In the genomic region with DNA sequence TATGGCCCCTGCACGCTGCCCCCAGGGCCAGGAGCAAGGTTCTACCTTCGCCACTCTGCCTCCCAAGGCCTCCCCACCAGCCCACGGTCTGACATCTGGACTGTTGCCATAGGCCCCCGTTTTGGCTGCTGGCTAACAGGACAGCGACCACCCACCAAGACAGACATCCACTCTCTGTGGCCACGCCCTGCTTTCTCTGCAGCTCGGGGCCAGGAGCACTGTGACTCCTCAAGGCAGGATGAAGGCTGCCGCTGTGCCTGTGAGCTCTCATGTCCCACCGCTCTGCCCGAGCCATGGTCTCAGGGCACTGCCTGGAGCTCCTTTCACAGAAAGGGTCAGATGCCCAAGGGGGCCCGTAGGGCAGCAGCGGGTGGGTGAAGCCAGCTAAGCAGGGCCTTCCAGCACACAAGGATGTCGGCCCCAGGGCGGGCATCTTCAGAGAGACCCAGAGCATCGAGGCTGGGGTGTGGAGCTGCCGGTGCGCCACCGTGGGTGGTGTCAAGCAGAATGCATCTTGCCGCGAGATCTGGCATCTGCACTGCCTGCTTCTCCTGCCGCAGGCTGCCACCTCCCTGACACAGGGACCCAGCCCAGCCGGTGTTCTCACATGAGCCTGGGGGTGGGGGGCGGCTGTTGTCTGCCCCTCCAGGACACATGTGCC, we compare ENCODE assay signal across 21 cellular contexts.
"Had no signal": no experiment of that assay in that cellular context is flagged by ENCODE, and none has a peak within 500 bp of the region (broad histone marks: within the 10 kb centered on the region; RNA-seq: fewer than 3 reads in every experiment).

No MANE protein-coding gene starts in this region.

- H3K36me3 ChIP-seq: cardiac muscle cell, tibial artery, vagina had no signal

- ATAC-seq: activated CD8-positive, alpha-beta memory T cell treated with anti-CD3 and anti-CD28 coated beads, Interleukin-2, amount 10 ng/mL, durations not matched to agents 7 days and 5 days; activated T-helper 17 cell treated with anti-CD3 and anti-CD28 coated beads, Interleukin-2, amount 50 U/mL, for 72 hours; naive thymus-derived CD4-positive, alpha-beta T cell; stimulated activated naive CD8-positive, alpha-beta T cell treated with anti-CD3 and anti-CD28 coated beads, Interleukin-15, Interleukin-2, amounts not matched to agents 100 U/mL and 50 U/mL, for 24 hours had no signal

- H3K79me2 ChIP-seq: hepatocyte had no signal

- H3K4me3 ChIP-seq: cardiac muscle cell, dorsolateral prefrontal cortex, hepatocyte, tibial artery, vagina had no signal

- H3K4me2 ChIP-seq: hepatocyte had no signal

- H2AFZ ChIP-seq: hepatocyte had no signal

- H3K4me1 ChIP-seq: tibial artery, vagina had no signal

- H3K27ac ChIP-seq: cardiac muscle cell, dorsolateral prefrontal cortex, epithelial cell of prostate, hepatocyte, tibial artery, vagina had no signal

- DNase-seq: activated B cell treated with CpG ODN at 0.5 μM for 24 hours; activated CD4-positive, alpha-beta memory T cell treated with anti-CD3 and anti-CD28 coated beads, Interleukin-2, amount 10 ng/mL, durations not matched to agents 7 days and 5 days; activated CD4-positive, alpha-beta T cell treated with anti-CD3 and anti-CD28 coated beads for 4 hours; activated CD8-positive, alpha-beta memory T cell treated with anti-CD3 and anti-CD28 coated beads, Interleukin-2, amount 10 ng/mL, durations not matched to agents 7 days and 5 days; activated naive CD4-positive, alpha-beta T cell; activated naive CD8-positive, alpha-beta T cell treated with anti-CD3 and anti-CD28 coated beads, Interleukin-2, amount 10 ng/mL, durations not matched to agents 7 days and 5 days; amygdala; foreskin fibroblast; naive thymus-derived CD4-positive, alpha-beta T cell; stimulated activated CD4-positive, alpha-beta T cell treated with anti-CD3 and anti-CD28 coated beads, Interleukin-2, amount 100 ng/mL, for 24 hours; stimulated activated naive CD8-positive, alpha-beta T cell treated with anti-CD3 and anti-CD28 coated beads, Interleukin-15, Interleukin-2, amounts not matched to agents 100 U/mL and 50 U/mL, for 24 hours; substantia nigra; T-helper 1 cell; T-helper 9 cell had no signal

- H3K9me3 ChIP-seq: vagina had no signal

- H3K27me3 ChIP-seq: cardiac muscle cell, hepatocyte, vagina had no signal
